1 cellular context compared by ENCODE assay signal in the genomic region with DNA sequence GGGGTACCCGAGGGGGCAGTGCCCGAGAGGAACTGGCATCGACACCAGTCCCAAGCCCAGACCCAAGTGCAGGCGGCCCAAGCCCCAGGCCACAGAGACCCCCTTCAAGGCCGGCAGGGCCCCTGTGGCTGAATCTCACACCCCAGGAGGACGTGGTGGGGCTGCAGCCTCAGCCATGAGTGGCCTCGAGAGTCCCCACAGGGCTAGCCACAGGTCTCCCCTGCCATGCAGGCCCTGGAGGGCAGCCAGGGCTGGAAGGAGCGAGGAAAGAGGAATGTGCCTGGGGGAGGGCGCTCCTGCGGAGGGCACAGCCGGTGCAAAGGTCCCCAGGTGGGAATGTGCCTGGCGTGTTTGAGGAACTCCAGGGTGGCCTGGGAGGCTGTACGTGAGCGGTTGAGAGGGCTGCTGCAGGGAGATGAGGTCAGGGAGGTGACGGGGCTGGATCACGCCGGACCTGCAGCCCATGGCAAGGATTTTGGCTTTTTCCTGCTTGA.
TF ChIP-seq lines count a peak whose summit lies in the region.

No MANE protein-coding gene starts in this region.

TF ChIP-seq in HepG2, 621 proteins besides CTCF, POLR2A, EP300 and RAD21 (continued from another document and continues in another):
- TF ChIP-seq TAF15 (IDR thresholded peaks at IDR 0.05; ENCODE audit: low read depth, low read length, poor library complexity, severe bottlenecking) (peak; percentile 37), TARDBP (CRISPR knock-in tag; IDR thresholded peaks at IDR 0.05) (no peak), ZMYM3 (CRISPR knock-in tag; IDR thresholded peaks at IDR 0.05) (peak; percentile 93), ZNF768 (CRISPR knock-in tag; IDR thresholded peaks at IDR 0.05) (no peak), SP140L (CRISPR knock-in tag; IDR thresholded peaks at IDR 0.05; ENCODE audit: borderline replicate concordance) (no peak), ZZZ3 (CRISPR knock-in tag; IDR thresholded peaks at IDR 0.05; ENCODE audit: borderline replicate concordance) (no peak), GZF1 (CRISPR knock-in tag; IDR thresholded peaks at IDR 0.05) (no peak), PCBP1 (IDR thresholded peaks at IDR 0.05; ENCODE audit: borderline replicate concordance, low read depth, low read length) (peak; percentile 57; the same call in 1 of the 2 replicates), ZNF772 (CRISPR knock-in tag; IDR thresholded peaks at IDR 0.05) (no peak), ZNF331 (CRISPR knock-in tag; IDR thresholded peaks at IDR 0.05) (0 out of 2 replicates have a peak, but pooled peaks have one; percentile 23), SP2 (CRISPR knock-in tag; IDR thresholded peaks at IDR 0.05) (no peak), PAX8 (CRISPR knock-in tag; IDR thresholded peaks at IDR 0.05; ENCODE audit: borderline replicate concordance) (no peak), NFE2 (CRISPR knock-in tag; IDR thresholded peaks at IDR 0.05) (no peak), STAG1 (CRISPR knock-in tag; IDR thresholded peaks at IDR 0.05) (0 out of 2 replicates have a peak, but pooled peaks have one; percentile 10), ZNF264 (CRISPR knock-in tag; IDR thresholded peaks at IDR 0.05) (no peak), ZNF230 (CRISPR knock-in tag; IDR thresholded peaks at IDR 0.05) (0 out of 2 replicates have a peak, but pooled peaks have one; percentile 54), ARHGAP35 (CRISPR knock-in tag; IDR thresholded peaks at IDR 0.05; ENCODE audit: borderline replicate concordance) (no peak), ZNF543 (CRISPR knock-in tag; IDR thresholded peaks at IDR 0.05) (peak; percentile 56; the same call in 1 of the 2 replicates), ZNF773 (CRISPR knock-in tag; IDR thresholded peaks at IDR 0.05; ENCODE audit: borderline replicate concordance) (no peak), ZKSCAN5 (CRISPR knock-in tag; IDR thresholded peaks at IDR 0.05) (peak; percentile 84), PITX1 (CRISPR knock-in tag; IDR thresholded peaks at IDR 0.05) (0 out of 2 replicates have a peak, but pooled peaks have one; percentile 2), ZNF761 (CRISPR knock-in tag; conservative IDR thresholded peaks at IDR 0.05) (0 out of 2 replicates have a peak, but pooled peaks have one; percentile 52), SRSF4 (IDR thresholded peaks at IDR 0.05; ENCODE audit: low read depth, low read length, poor library complexity, severe bottlenecking) (no peak), SPEN (CRISPR knock-in tag; IDR thresholded peaks at IDR 0.05; ENCODE audit: low read depth) (no peak)
- TF ChIP-seq, protein P1, sequence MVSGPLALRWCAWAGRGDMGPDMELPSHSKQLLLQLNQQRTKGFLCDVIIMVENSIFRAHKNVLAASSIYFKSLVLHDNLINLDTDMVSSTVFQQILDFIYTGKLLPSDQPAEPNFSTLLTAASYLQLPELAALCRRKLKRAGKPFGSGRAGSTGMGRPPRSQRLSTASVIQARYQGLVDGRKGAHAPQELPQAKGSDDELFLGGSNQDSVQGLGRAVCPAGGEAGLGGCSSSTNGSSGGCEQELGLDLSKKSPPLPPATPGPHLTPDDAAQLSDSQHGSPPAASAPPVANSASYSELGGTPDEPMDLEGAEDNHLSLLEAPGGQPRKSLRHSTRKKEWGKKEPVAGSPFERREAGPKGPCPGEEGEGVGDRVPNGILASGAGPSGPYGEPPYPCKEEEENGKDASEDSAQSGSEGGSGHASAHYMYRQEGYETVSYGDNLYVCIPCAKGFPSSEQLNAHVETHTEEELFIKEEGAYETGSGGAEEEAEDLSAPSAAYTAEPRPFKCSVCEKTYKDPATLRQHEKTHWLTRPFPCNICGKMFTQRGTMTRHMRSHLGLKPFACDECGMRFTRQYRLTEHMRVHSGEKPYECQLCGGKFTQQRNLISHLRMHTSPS (CRISPR knock-in tag; IDR thresholded peaks at IDR 0.05; ENCODE audit: low read depth) = peak; percentile 84
- TF ChIP-seq, protein P2, sequence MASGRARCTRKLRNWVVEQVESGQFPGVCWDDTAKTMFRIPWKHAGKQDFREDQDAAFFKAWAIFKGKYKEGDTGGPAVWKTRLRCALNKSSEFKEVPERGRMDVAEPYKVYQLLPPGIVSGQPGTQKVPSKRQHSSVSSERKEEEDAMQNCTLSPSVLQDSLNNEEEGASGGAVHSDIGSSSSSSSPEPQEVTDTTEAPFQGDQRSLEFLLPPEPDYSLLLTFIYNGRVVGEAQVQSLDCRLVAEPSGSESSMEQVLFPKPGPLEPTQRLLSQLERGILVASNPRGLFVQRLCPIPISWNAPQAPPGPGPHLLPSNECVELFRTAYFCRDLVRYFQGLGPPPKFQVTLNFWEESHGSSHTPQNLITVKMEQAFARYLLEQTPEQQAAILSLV (CRISPR knock-in tag; IDR thresholded peaks at IDR 0.05; ENCODE audit: borderline replicate concordance) = no peak
- TF ChIP-seq, protein P3, sequence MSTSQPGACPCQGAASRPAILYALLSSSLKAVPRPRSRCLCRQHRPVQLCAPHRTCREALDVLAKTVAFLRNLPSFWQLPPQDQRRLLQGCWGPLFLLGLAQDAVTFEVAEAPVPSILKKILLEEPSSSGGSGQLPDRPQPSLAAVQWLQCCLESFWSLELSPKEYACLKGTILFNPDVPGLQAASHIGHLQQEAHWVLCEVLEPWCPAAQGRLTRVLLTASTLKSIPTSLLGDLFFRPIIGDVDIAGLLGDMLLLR (CRISPR knock-in tag; IDR thresholded peaks at IDR 0.05) = no peak
- TF ChIP-seq, protein P4, sequence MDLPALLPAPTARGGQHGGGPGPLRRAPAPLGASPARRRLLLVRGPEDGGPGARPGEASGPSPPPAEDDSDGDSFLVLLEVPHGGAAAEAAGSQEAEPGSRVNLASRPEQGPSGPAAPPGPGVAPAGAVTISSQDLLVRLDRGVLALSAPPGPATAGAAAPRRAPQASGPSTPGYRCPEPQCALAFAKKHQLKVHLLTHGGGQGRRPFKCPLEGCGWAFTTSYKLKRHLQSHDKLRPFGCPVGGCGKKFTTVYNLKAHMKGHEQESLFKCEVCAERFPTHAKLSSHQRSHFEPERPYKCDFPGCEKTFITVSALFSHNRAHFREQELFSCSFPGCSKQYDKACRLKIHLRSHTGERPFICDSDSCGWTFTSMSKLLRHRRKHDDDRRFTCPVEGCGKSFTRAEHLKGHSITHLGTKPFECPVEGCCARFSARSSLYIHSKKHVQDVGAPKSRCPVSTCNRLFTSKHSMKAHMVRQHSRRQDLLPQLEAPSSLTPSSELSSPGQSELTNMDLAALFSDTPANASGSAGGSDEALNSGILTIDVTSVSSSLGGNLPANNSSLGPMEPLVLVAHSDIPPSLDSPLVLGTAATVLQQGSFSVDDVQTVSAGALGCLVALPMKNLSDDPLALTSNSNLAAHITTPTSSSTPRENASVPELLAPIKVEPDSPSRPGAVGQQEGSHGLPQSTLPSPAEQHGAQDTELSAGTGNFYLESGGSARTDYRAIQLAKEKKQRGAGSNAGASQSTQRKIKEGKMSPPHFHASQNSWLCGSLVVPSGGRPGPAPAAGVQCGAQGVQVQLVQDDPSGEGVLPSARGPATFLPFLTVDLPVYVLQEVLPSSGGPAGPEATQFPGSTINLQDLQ (CRISPR knock-in tag; IDR thresholded peaks at IDR 0.05) = no peak
- TF ChIP-seq, protein P5, sequence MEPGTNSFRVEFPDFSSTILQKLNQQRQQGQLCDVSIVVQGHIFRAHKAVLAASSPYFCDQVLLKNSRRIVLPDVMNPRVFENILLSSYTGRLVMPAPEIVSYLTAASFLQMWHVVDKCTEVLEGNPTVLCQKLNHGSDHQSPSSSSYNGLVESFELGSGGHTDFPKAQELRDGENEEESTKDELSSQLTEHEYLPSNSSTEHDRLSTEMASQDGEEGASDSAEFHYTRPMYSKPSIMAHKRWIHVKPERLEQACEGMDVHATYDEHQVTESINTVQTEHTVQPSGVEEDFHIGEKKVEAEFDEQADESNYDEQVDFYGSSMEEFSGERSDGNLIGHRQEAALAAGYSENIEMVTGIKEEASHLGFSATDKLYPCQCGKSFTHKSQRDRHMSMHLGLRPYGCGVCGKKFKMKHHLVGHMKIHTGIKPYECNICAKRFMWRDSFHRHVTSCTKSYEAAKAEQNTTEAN (CRISPR knock-in tag; conservative IDR thresholded peaks at IDR 0.05) = no peak
- TF ChIP-seq, protein P6, sequence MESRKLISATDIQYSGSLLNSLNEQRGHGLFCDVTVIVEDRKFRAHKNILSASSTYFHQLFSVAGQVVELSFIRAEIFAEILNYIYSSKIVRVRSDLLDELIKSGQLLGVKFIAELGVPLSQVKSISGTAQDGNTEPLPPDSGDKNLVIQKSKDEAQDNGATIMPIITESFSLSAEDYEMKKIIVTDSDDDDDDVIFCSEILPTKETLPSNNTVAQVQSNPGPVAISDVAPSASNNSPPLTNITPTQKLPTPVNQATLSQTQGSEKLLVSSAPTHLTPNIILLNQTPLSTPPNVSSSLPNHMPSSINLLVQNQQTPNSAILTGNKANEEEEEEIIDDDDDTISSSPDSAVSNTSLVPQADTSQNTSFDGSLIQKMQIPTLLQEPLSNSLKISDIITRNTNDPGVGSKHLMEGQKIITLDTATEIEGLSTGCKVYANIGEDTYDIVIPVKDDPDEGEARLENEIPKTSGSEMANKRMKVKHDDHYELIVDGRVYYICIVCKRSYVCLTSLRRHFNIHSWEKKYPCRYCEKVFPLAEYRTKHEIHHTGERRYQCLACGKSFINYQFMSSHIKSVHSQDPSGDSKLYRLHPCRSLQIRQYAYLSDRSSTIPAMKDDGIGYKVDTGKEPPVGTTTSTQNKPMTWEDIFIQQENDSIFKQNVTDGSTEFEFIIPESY (CRISPR knock-in tag; IDR thresholded peaks at IDR 0.05) = peak; percentile 55
- TF ChIP-seq, protein P7, sequence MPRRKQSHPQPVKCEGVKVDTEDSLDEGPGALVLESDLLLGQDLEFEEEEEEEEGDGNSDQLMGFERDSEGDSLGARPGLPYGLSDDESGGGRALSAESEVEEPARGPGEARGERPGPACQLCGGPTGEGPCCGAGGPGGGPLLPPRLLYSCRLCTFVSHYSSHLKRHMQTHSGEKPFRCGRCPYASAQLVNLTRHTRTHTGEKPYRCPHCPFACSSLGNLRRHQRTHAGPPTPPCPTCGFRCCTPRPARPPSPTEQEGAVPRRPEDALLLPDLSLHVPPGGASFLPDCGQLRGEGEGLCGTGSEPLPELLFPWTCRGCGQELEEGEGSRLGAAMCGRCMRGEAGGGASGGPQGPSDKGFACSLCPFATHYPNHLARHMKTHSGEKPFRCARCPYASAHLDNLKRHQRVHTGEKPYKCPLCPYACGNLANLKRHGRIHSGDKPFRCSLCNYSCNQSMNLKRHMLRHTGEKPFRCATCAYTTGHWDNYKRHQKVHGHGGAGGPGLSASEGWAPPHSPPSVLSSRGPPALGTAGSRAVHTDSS (CRISPR knock-in tag; conservative IDR thresholded peaks at IDR 0.05) = no peak
- TF ChIP-seq, protein P8, sequence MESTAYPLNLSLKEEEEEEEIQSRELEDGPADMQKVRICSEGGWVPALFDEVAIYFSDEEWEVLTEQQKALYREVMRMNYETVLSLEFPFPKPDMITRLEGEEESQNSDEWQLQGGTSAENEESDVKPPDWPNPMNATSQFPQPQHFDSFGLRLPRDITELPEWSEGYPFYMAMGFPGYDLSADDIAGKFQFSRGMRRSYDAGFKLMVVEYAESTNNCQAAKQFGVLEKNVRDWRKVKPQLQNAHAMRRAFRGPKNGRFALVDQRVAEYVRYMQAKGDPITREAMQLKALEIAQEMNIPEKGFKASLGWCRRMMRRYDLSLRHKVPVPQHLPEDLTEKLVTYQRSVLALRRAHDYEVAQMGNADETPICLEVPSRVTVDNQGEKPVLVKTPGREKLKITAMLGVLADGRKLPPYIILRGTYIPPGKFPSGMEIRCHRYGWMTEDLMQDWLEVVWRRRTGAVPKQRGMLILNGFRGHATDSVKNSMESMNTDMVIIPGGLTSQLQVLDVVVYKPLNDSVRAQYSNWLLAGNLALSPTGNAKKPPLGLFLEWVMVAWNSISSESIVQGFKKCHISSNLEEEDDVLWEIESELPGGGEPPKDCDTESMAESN (CRISPR knock-in tag; conservative IDR thresholded peaks at IDR 0.05) = no peak
- TF ChIP-seq, protein P9, sequence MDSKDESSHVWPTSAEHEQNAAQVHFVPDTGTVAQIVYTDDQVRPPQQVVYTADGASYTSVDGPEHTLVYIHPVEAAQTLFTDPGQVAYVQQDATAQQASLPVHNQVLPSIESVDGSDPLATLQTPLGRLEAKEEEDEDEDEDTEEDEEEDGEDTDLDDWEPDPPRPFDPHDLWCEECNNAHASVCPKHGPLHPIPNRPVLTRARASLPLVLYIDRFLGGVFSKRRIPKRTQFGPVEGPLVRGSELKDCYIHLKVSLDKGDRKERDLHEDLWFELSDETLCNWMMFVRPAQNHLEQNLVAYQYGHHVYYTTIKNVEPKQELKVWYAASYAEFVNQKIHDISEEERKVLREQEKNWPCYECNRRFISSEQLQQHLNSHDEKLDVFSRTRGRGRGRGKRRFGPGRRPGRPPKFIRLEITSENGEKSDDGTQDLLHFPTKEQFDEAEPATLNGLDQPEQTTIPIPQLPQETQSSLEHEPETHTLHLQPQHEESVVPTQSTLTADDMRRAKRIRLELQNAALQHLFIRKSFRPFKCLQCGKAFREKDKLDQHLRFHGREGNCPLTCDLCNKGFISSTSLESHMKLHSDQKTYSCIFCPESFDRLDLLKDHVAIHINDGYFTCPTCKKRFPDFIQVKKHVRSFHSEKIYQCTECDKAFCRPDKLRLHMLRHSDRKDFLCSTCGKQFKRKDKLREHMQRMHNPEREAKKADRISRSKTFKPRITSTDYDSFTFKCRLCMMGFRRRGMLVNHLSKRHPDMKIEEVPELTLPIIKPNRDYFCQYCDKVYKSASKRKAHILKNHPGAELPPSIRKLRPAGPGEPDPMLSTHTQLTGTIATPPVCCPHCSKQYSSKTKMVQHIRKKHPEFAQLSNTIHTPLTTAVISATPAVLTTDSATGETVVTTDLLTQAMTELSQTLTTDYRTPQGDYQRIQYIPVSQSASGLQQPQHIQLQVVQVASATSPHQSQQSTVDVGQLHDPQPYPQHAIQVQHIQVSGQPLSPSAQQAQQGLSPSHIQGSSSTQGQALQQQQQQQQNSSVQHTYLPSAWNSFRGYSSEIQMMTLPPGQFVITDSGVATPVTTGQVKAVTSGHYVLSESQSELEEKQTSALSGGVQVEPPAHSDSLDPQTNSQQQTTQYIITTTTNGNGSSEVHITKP (CRISPR knock-in tag; IDR thresholded peaks at IDR 0.05; ENCODE audit: low read depth) = no peak
- TF ChIP-seq, protein P10, sequence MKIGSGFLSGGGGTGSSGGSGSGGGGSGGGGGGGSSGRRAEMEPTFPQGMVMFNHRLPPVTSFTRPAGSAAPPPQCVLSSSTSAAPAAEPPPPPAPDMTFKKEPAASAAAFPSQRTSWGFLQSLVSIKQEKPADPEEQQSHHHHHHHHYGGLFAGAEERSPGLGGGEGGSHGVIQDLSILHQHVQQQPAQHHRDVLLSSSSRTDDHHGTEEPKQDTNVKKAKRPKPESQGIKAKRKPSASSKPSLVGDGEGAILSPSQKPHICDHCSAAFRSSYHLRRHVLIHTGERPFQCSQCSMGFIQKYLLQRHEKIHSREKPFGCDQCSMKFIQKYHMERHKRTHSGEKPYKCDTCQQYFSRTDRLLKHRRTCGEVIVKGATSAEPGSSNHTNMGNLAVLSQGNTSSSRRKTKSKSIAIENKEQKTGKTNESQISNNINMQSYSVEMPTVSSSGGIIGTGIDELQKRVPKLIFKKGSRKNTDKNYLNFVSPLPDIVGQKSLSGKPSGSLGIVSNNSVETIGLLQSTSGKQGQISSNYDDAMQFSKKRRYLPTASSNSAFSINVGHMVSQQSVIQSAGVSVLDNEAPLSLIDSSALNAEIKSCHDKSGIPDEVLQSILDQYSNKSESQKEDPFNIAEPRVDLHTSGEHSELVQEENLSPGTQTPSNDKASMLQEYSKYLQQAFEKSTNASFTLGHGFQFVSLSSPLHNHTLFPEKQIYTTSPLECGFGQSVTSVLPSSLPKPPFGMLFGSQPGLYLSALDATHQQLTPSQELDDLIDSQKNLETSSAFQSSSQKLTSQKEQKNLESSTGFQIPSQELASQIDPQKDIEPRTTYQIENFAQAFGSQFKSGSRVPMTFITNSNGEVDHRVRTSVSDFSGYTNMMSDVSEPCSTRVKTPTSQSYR (CRISPR knock-in tag; IDR thresholded peaks at IDR 0.05; ENCODE audit: borderline replicate concordance) = peak; percentile 87
